ENCODE assay signal across 24 cellular contexts in genomic region chr4:65592089-65592488, GRCh38.
"Had no signal": no experiment of that assay in that cellular context is flagged by ENCODE, and none has a peak within 500 bp of the region (broad histone marks: within the 10 kb centered on the region; RNA-seq: fewer than 3 reads in every experiment).

No MANE protein-coding gene starts in this region.

- ATAC-seq: activated CD8-positive, alpha-beta T cell treated with anti-CD3 and anti-CD28 coated beads, Interleukin-2, amount 10 ng/mL, durations not matched to agents 7 days and 5 days; body of pancreas; effector memory CD8-positive, alpha-beta T cell; foreskin keratinocyte; left ventricle myocardium superior; mucosa of descending colon; T-cell had no signal

- H3K27ac Mint-ChIP-seq: activated CD4-positive, alpha-beta T cell treated with anti-CD3 and anti-CD28 coated beads, Interleukin-2, amount 10 ng/mL, durations not matched to agents 24 days and 14 days; activated CD8-positive, alpha-beta T cell treated with anti-CD3 and anti-CD28 coated beads, Interleukin-2, amount 10 ng/mL, durations not matched to agents 7 days and 5 days; activated T-cell treated with anti-CD3 and anti-CD28 coated beads, Interleukin-2, amount 50 U/mL, for 24 hours; activated T-helper 2 cell treated with anti-CD3 and anti-CD28 coated beads, Interferon-gamma antibody, Interleukin-2, Interleukin-4, amounts not matched to agents 10 μg/mL and 5 μg/mL and 100 μg/mL, durations not matched to agents 14 hours and 24 hours and 36 hours; effector memory CD8-positive, alpha-beta T cell; immature natural killer cell; memory B cell; naive B cell; T-cell had no signal

- H3K27ac ChIP-seq: body of pancreas, foreskin keratinocyte, tibial artery had no signal

- H3K4me3 Mint-ChIP-seq: activated CD4-positive, alpha-beta T cell treated with anti-CD3 and anti-CD28 coated beads, Interleukin-2, amount 10 ng/mL, durations not matched to agents 24 days and 14 days; activated CD8-positive, alpha-beta T cell treated with anti-CD3 and anti-CD28 coated beads, Interleukin-2, amount 10 ng/mL, durations not matched to agents 7 days and 5 days; activated T-cell treated with anti-CD3 and anti-CD28 coated beads, Interleukin-2, amount 50 U/mL, for 24 hours; effector memory CD8-positive, alpha-beta T cell; immature natural killer cell; memory B cell; naive B cell; T-cell had no signal

- H3K4me1 Mint-ChIP-seq: activated CD4-positive, alpha-beta T cell treated with anti-CD3 and anti-CD28 coated beads, Interleukin-2, amount 10 ng/mL, durations not matched to agents 24 days and 14 days; immature natural killer cell; memory B cell; naive B cell; T-cell had no signal

- H3K27me3 Mint-ChIP-seq: activated CD4-positive, alpha-beta T cell treated with anti-CD3 and anti-CD28 coated beads, Interleukin-2, amount 10 ng/mL, durations not matched to agents 24 days and 14 days; activated T-cell treated with anti-CD3 and anti-CD28 coated beads, Interleukin-2, amount 50 U/mL, for 24 hours; effector memory CD8-positive, alpha-beta T cell; memory B cell; naive B cell; T-cell had no signal

- H3K4me1 ChIP-seq: body of pancreas, foreskin keratinocyte, tibial artery had no signal

- H3K4me3 ChIP-seq: body of pancreas, mucosa of descending colon, tibial artery had no signal

- H3K9me3 Mint-ChIP-seq: activated CD4-positive, alpha-beta T cell treated with anti-CD3 and anti-CD28 coated beads, Interleukin-2, amount 10 ng/mL, durations not matched to agents 24 days and 14 days had no signal

- H3K36me3 Mint-ChIP-seq: immature natural killer cell, memory B cell, naive B cell, T-cell had no signal

- DNase-seq: activated CD4-positive, alpha-beta T cell treated with anti-CD3 and anti-CD28 coated beads, Interleukin-2, amount 10 ng/mL, durations not matched to agents 24 days and 14 days; activated CD4-positive, CD25-positive, alpha-beta regulatory T cell; activated CD8-positive, alpha-beta T cell treated with anti-CD3 and anti-CD28 coated beads, Interleukin-2, amount 10 ng/mL, durations not matched to agents 7 days and 5 days; activated naive CD4-positive, alpha-beta T cell treated with Interleukin-2 at 50 U/mL for 16 hours; activated T-cell treated with anti-CD3 and anti-CD28 coated beads, Interleukin-2, amount 50 U/mL, for 24 hours; body of pancreas; caudate nucleus; effector memory CD8-positive, alpha-beta T cell; foreskin keratinocyte; hippocampal formation; immature natural killer cell; kidney glomerular epithelial cell; left ventricle myocardium superior; mucosa of descending colon; naive B cell; nucleus accumbens; posterior cingulate gyrus; stimulated activated CD4-positive, alpha-beta T cell treated with anti-CD3 and anti-CD28 coated beads, Interleukin-12 subunit alpha, Interleukin-12 subunit beta, amount 100 ng/mL, for 4 hours; stimulated activated CD4-positive, alpha-beta T cell treated with anti-CD3 and anti-CD28 coated beads, Interleukin-1b, Interleukin-23, amount 100 ng/mL, for 48 hours; stimulated activated naive CD4-positive, alpha-beta T cell treated with Interleukin-2 at 50 U/mL for 16 hours; T-cell; tibial artery had no signal

- H3K27me3 ChIP-seq: body of pancreas, foreskin keratinocyte, tibial artery had no signal

- H3K9me3 ChIP-seq: body of pancreas, mucosa of descending colon, tibial artery had no signal

- H3K36me3 ChIP-seq: tibial artery had no signal
